ENCODE assay signal across 14 cellular contexts in the genomic region with DNA sequence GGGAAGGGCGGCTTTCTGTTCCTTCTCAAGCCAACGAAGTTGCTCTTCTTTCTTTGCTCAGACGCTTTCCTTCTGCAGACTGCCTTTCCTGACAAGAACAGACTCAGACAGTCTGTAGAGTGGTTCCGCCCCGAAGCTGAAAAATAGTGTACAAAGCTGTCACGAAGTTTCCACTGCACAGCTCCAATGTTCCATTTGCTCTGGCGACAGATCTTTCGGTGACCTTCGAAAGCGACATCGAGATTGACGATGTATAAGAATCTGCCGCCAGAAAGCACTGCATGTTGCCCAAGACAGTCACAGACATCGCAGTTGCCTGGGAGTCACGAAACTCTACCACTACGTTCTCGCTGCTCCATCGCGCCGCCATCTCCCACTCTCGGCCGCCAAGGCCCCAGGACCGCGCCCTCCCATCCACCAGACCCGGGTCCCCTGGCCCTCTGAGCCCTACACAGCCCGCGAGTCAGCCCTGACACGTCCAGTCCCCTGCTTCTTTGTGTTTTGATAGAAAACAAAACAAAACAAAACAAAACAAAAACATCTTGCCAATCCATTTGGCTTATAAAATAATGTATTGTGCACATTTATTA. TPM values are rescaled to one million over a fixed set of nuclear protein-coding genes. Genes with fewer than 3 reads are reported as not detected.
DNase-seq lines count a peak whose midpoint lies in the region; ATAC-seq, FAIRE-seq and TF ChIP-seq lines count a peak whose summit lies in the region.
"Had no signal": no experiment of that assay in that cellular context is flagged by ENCODE, and none has a peak within 500 bp of the region (broad histone marks: within the 10 kb centered on the region; RNA-seq: fewer than 3 reads in every experiment).

No MANE protein-coding gene starts in this region.

- TF ChIP-seq CTCF in WI38 (IDR thresholded peaks at IDR 0.05; ENCODE audit: low read depth, low read length) (no peak), foreskin fibroblast (IDR thresholded peaks at IDR 0.05; ENCODE audit: low read depth, low read length) (no peak), smooth muscle cell (IDR thresholded peaks at IDR 0.05; ENCODE audit: borderline replicate concordance, insufficient read depth, poor library complexity, severe bottlenecking) (no peak)

- H3K4me2 ChIP-seq in smooth muscle cell, result peak overlapping the region; percentile 55

- H3K4me1 ChIP-seq in smooth muscle cell (ENCODE audit: low read depth), result no peaks in the 10 kb centered on the region
- H3K4me1 ChIP-seq: colonic mucosa, prostate gland had no signal

- peaks cover 59% of the 10 kb centered on the region for H3K27me3 Mint-ChIP-seq in activated T-cell treated with anti-CD3 and anti-CD28 coated beads, Interleukin-2, amount 50 U/mL, for 24 hours

- H3F3A ChIP-seq in smooth muscle cell (ENCODE audit: low read depth), result peaks cover 5% of the 10 kb centered on the region

- peak overlapping the region; percentile 14 for H2AFZ ChIP-seq in smooth muscle cell (ENCODE audit: low read depth)

- no peak overlapping the region for H3K27ac Mint-ChIP-seq in activated T-cell treated with anti-CD3 and anti-CD28 coated beads, Interleukin-2, amount 50 U/mL, for 24 hours

- H3K9me3 ChIP-seq in smooth muscle cell (replicated peaks; ENCODE audit: low read depth), result no peaks in the 10 kb centered on the region
- H3K9me3 ChIP-seq: colonic mucosa, prostate gland had no signal

- no peak for FAIRE-seq in GM19239 (lab: Jason Lieb, UNC)
- FAIRE-seq: frontal cortex had no signal

- no peak overlapping the region for H3K9ac ChIP-seq in smooth muscle cell (ENCODE audit: low read depth)

- no peaks in the 10 kb centered on the region for H3K79me2 ChIP-seq in smooth muscle cell (ENCODE audit: low read depth)

- WGBS in smooth muscle cell (ENCODE audit: low lambda C conversion rate), result 65% methylated on average over 28 of the region's 28 CpGs

- H3K27me3 ChIP-seq in smooth muscle cell (ENCODE audit: low read depth), result peaks cover 41% of the 10 kb centered on the region

- no peak overlapping the region for H3K27ac ChIP-seq in smooth muscle cell (ENCODE audit: low read depth)
- H3K27ac ChIP-seq: colonic mucosa, prostate gland had no signal

- H3K4me3 ChIP-seq in WI38 (ENCODE audit: low read depth, low read length) (peak overlapping the region; percentile 56), foreskin fibroblast (ENCODE audit: low read depth in 1 of 2, low read length in 2 of 2) (peak overlapping the region; percentile 16 to 45), smooth muscle cell (peak overlapping the region; percentile 17)
- H3K4me3 ChIP-seq: colonic mucosa, prostate gland had no signal

- H3K9me3 Mint-ChIP-seq in activated T-cell treated with anti-CD3 and anti-CD28 coated beads, Interleukin-2, amount 50 U/mL, for 24 hours, result no peaks in the 10 kb centered on the region

- peak overlapping the region; percentile 63 for H3K4me3 Mint-ChIP-seq in activated T-cell treated with anti-CD3 and anti-CD28 coated beads, Interleukin-2, amount 50 U/mL, for 24 hours

- DNase-seq in activated T-cell treated with anti-CD3 and anti-CD28 coated beads, Interleukin-2, amount 50 U/mL, for 24 hours, result no peak
- no peak for DNase-seq in activated T-cell treated with anti-CD3 and anti-CD28 coated beads, Interleukin-2, amount 50 U/mL, for 48 hours
- DNase-seq in foreskin fibroblast, result peak in 1 of 2 donors; percentile 20
- DNase-seq in smooth muscle cell (lab: John Stamatoyannopoulos, UW; ENCODE audit: unreplicated experiment), result no peak
- DNase-seq in GM19239 (ENCODE audit: insufficient read length, low spot score), result no peak
- DNase-seq in GF-D8 (lab: John Stamatoyannopoulos, UW), result no peak
- DNase-seq: colonic mucosa, KG1, left ventricle myocardium superior, NCI-H187 treated with DMSO at 0.1 percent for 48 hours had no signal

- no peak for ATAC-seq in HG03342 (IDR thresholded peaks at IDR 0.05; ENCODE audit: unreplicated experiment)
- ATAC-seq: left ventricle myocardium superior had no signal

- no peaks in the 10 kb centered on the region for H4K20me1 ChIP-seq in smooth muscle cell (ENCODE audit: low read depth)

- peaks cover 4% of the 10 kb centered on the region for H3K36me3 Mint-ChIP-seq in activated T-cell treated with anti-CD3 and anti-CD28 coated beads, Interleukin-2, amount 50 U/mL, for 24 hours (ENCODE audit: low read depth)

- H3K4me1 Mint-ChIP-seq in activated T-cell treated with anti-CD3 and anti-CD28 coated beads, Interleukin-2, amount 50 U/mL, for 24 hours (ENCODE audit: low read depth), result peaks cover 25% of the 10 kb centered on the region

- H3K36me3 ChIP-seq in smooth muscle cell (ENCODE audit: low read depth), result no peaks in the 10 kb centered on the region
- H3K36me3 ChIP-seq: colonic mucosa, prostate gland had no signal

RNA-seq across cellular contexts. Expression of a gene that starts 42.1 kb away (rescaled TPM):
- total RNA-seq in smooth muscle cell, result 9.9 and 19.5 TPM in 2 replicates
- polyA plus RNA-seq in smooth muscle cell, result 6.6 and 7.8 TPM in 2 replicates
